In the genomic region with DNA sequence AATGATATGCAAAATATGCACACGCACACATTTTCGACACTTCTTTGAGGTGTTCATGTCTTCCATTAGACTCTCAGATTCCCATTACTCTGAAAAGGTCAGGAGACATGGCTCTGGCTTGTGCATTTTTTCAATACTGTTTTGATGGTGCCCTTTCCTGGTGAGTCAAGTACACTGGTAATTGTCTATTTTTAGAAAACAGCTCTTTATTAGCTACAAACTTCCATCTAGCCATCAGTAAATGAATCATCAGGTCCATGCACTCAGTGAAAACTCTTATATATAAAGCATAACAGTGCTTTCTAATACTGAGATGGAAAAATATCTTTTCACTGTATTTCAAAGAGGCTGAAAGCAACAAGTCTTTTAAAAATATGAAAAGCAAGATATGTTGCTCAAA, we compare ENCODE assay signal across 28 cellular contexts.
"Had no signal": no experiment of that assay in that cellular context is flagged by ENCODE, and none has a peak within 500 bp of the region (broad histone marks: within the 10 kb centered on the region; RNA-seq: fewer than 3 reads in every experiment).

No MANE protein-coding gene starts in this region.

- H3K4me3 Mint-ChIP-seq: activated CD4-positive, alpha-beta memory T cell treated with anti-CD3 and anti-CD28 coated beads for 36 hours; activated CD4-positive, alpha-beta T cell treated with anti-CD3 and anti-CD28 coated beads for 36 hours; activated naive CD8-positive, alpha-beta T cell treated with anti-CD3 and anti-CD28 coated beads for 36 hours; activated T-helper 17 cell treated with anti-CD3 and anti-CD28 coated beads, Interleukin-2, amount 50 U/mL, for 72 hours; T-helper 1 cell treated with Interleukin-12 subunit alpha and Interleukin-12 subunit beta and Interleukin-4 antibody, amounts not matched to agents 30 μg/mL and 1 μg/mL, for 36 hours; T-helper 2 cell treated with Interferon-gamma antibody and Interleukin-4, amounts not matched to agents 5 μg/mL and 100 μg/mL, for 36 hours had no signal

- H3K9me2 ChIP-seq: SK-N-SH had no signal

- FAIRE-seq: TTC549 had no signal

- H3K4me1 ChIP-seq: Peyer's patch, SJSA1 had no signal

- DNase-seq: activated CD4-positive, alpha-beta memory T cell treated with anti-CD3 and anti-CD28 coated beads for 36 hours; activated CD4-positive, alpha-beta T cell treated with anti-CD3 and anti-CD28 coated beads for 36 hours; activated CD4-positive, alpha-beta T cell treated with anti-CD3 and anti-CD28 coated beads, Interleukin-2, amount 50 U/mL, for 1 hour; activated CD8-positive, alpha-beta memory T cell treated with anti-CD3 and anti-CD28 coated beads, Interleukin-2, amount 50 U/mL, for 48 hours; activated effector memory CD4-positive, alpha-beta T cell treated with anti-CD3 and anti-CD28 coated beads, Interleukin-2, amount 50 U/mL, for 16 hours; activated naive CD4-positive, alpha-beta T cell; activated naive CD4-positive, alpha-beta T cell treated with anti-CD3 and anti-CD28 coated beads, Interleukin-2, amount 50 U/mL, for 16 hours; activated naive CD8-positive, alpha-beta T cell treated with anti-CD3 and anti-CD28 coated beads for 36 hours; activated T-cell treated with anti-CD3 and anti-CD28 coated beads, Interleukin-2, amount 50 U/mL, for 48 hours; amniotic stem cell; aorta; MG63; NCI-H1048; NCI-H1436 treated with DMSO at 0.1 percent for 48 hours; NCI-H1694 treated with DMSO at 0.1 percent for 48 hours; NCI-H2029; NCI-H345; NCI-H524 treated with DMSO at 0.1 percent for 48 hours; Peyer's patch; SHP77 treated with DMSO at 0.1 percent for 48 hours; SK-N-SH had no signal

- H3K4me1 Mint-ChIP-seq: activated CD4-positive, alpha-beta T cell treated with anti-CD3 and anti-CD28 coated beads for 36 hours; activated naive CD8-positive, alpha-beta T cell treated with anti-CD3 and anti-CD28 coated beads for 36 hours; activated T-helper 17 cell treated with anti-CD3 and anti-CD28 coated beads, Interleukin-2, amount 50 U/mL, for 72 hours had no signal

- H3K9me3 Mint-ChIP-seq: activated CD4-positive, alpha-beta memory T cell treated with anti-CD3 and anti-CD28 coated beads for 36 hours; activated T-helper 17 cell treated with anti-CD3 and anti-CD28 coated beads, Interleukin-2, amount 50 U/mL, for 72 hours; T-helper 1 cell treated with Interleukin-12 subunit alpha and Interleukin-12 subunit beta and Interleukin-4 antibody, amounts not matched to agents 30 μg/mL and 1 μg/mL, for 36 hours; T-helper 2 cell treated with Interferon-gamma antibody and Interleukin-4, amounts not matched to agents 5 μg/mL and 100 μg/mL, for 36 hours had no signal

- H3K9me3 ChIP-seq: MG63, Peyer's patch, SJSA1, SK-N-SH had no signal

- H3K27ac Mint-ChIP-seq: activated CD4-positive, alpha-beta memory T cell treated with anti-CD3 and anti-CD28 coated beads for 36 hours; activated CD4-positive, alpha-beta T cell treated with anti-CD3 and anti-CD28 coated beads for 36 hours; activated naive CD8-positive, alpha-beta T cell treated with anti-CD3 and anti-CD28 coated beads for 36 hours; activated T-helper 17 cell treated with anti-CD3 and anti-CD28 coated beads, Interleukin-2, amount 50 U/mL, for 72 hours; T-helper 1 cell treated with Interleukin-12 subunit alpha and Interleukin-12 subunit beta and Interleukin-4 antibody, amounts not matched to agents 30 μg/mL and 1 μg/mL, for 36 hours; T-helper 2 cell treated with Interferon-gamma antibody and Interleukin-4, amounts not matched to agents 5 μg/mL and 100 μg/mL, for 36 hours had no signal

- H3K36me3 Mint-ChIP-seq: activated CD4-positive, alpha-beta memory T cell treated with anti-CD3 and anti-CD28 coated beads for 36 hours; activated naive CD8-positive, alpha-beta T cell treated with anti-CD3 and anti-CD28 coated beads for 36 hours had no signal

- H3K36me3 ChIP-seq: brain microvascular endothelial cell, cardiac muscle cell, MG63, Peyer's patch, SJSA1 had no signal

- H3K27ac ChIP-seq: brain microvascular endothelial cell, cardiac muscle cell, Peyer's patch, SJSA1 had no signal

- H3K27me3 ChIP-seq: brain microvascular endothelial cell, cardiac muscle cell, MG63, Peyer's patch, SJSA1 had no signal

- H3K9ac ChIP-seq: SK-N-SH had no signal

- H3K4me3 ChIP-seq: cardiac muscle cell, MG63, Peyer's patch, SJSA1 had no signal

- H3K4me2 ChIP-seq: SK-N-SH had no signal
